ENCODE assay signal across 6 cellular contexts in genomic region chr14:94079891-94080605, GRCh38. TPM values are rescaled to one million over a fixed set of nuclear protein-coding genes. Genes with fewer than 3 reads are reported as not detected.
A peak's percentile ranks its signal among the peaks of the same experiment; 100 is the strongest.
DNase-seq lines count a peak whose midpoint lies in the region; ATAC-seq and TF ChIP-seq lines count a peak whose summit lies in the region.

No MANE protein-coding gene starts in this region.

- peak; percentile 18 for ATAC-seq in memory B cell (ENCODE audit: low read depth)
- ATAC-seq in HG03460 (IDR thresholded peaks at IDR 0.05; ENCODE audit: unreplicated experiment): no peak

- intact Hi-C loops in activated T-helper 1 cell treated with anti-CD3 and anti-CD28 coated beads, Interleukin-12 subunit alpha, Interleukin-12 subunit beta, Interleukin-2, Interleukin-4 antibody, amounts not matched to agents 30 ng/mL and 10 ng/mL and 1 ng/mL, durations not matched to agents 14 hours and 24 hours and 36 hours (cut with micrococcal nuclease): loop anchor here (2.0 to 10.0 kb wide), 5 partner anchors 101 to 1455 kb away; partner anchors contain the start of genes BTBD7 and GLRX5

- H3K27me3 Mint-ChIP-seq in activated T-helper 1 cell treated with anti-CD3 and anti-CD28 coated beads, Interleukin-12 subunit alpha, Interleukin-12 subunit beta, Interleukin-2, Interleukin-4 antibody, amounts not matched to agents 30 ng/mL and 10 ng/mL and 1 ng/mL, durations not matched to agents 14 hours and 24 hours and 36 hours (ENCODE audit: insufficient read depth): no peaks in the 10 kb centered on the region
- no peaks in the 10 kb centered on the region for H3K27me3 Mint-ChIP-seq in memory B cell

- peaks cover 63% of the 10 kb centered on the region for H3K4me1 Mint-ChIP-seq in activated T-helper 1 cell treated with anti-CD3 and anti-CD28 coated beads, Interleukin-12 subunit alpha, Interleukin-12 subunit beta, Interleukin-2, Interleukin-4 antibody, amounts not matched to agents 30 ng/mL and 10 ng/mL and 1 ng/mL, durations not matched to agents 14 hours and 24 hours and 36 hours (ENCODE audit: low read depth)
- H3K4me1 Mint-ChIP-seq in memory B cell: peaks cover 26% of the 10 kb centered on the region

- peaks cover 8% of the 10 kb centered on the region for H3K9me3 Mint-ChIP-seq in activated T-helper 1 cell treated with anti-CD3 and anti-CD28 coated beads, Interleukin-12 subunit alpha, Interleukin-12 subunit beta, Interleukin-2, Interleukin-4 antibody, amounts not matched to agents 30 ng/mL and 10 ng/mL and 1 ng/mL, durations not matched to agents 14 hours and 24 hours and 36 hours
- peaks cover 4% of the 10 kb centered on the region for H3K9me3 Mint-ChIP-seq in memory B cell

- DNase-seq in GM12864 (ENCODE audit: low read depth) (no peak), memory B cell (ENCODE audit: low spot score in 2 of 2) (peak in 1 of 2 donors; percentile 19), cortex of kidney (lab: John Stamatoyannopoulos, UW) (no peak), A172 (ENCODE audit: low spot score) (no peak)
- DNase-seq in activated T-helper 1 cell treated with anti-CD3 and anti-CD28 coated beads, Interleukin-12 subunit alpha, Interleukin-12 subunit beta, Interleukin-2, Interleukin-4 antibody, amounts not matched to agents 30 ng/mL and 10 ng/mL and 1 ng/mL, durations not matched to agents 14 hours and 24 hours and 36 hours (ENCODE audit: low spot score): no peak

- H3K4me3 ChIP-seq in GM12864 (ENCODE audit: low read depth, low read length): peak overlapping the region; percentile 95

- TF ChIP-seq CTCF in GM12864 (IDR thresholded peaks at IDR 0.05; ENCODE audit: low read depth, low read length, missing control alignments): no peak

- H3K27ac Mint-ChIP-seq in activated T-helper 1 cell treated with anti-CD3 and anti-CD28 coated beads, Interleukin-12 subunit alpha, Interleukin-12 subunit beta, Interleukin-2, Interleukin-4 antibody, amounts not matched to agents 30 ng/mL and 10 ng/mL and 1 ng/mL, durations not matched to agents 14 hours and 24 hours and 36 hours: peak overlapping the region; percentile 100
- peak overlapping the region; percentile 98 for H3K27ac Mint-ChIP-seq in memory B cell

- H3K4me3 Mint-ChIP-seq in activated T-helper 1 cell treated with anti-CD3 and anti-CD28 coated beads, Interleukin-12 subunit alpha, Interleukin-12 subunit beta, Interleukin-2, Interleukin-4 antibody, amounts not matched to agents 30 ng/mL and 10 ng/mL and 1 ng/mL, durations not matched to agents 14 hours and 24 hours and 36 hours: peak overlapping the region; percentile 100
- peak overlapping the region; percentile 99 for H3K4me3 Mint-ChIP-seq in memory B cell

- H3K36me3 Mint-ChIP-seq in activated T-helper 1 cell treated with anti-CD3 and anti-CD28 coated beads, Interleukin-12 subunit alpha, Interleukin-12 subunit beta, Interleukin-2, Interleukin-4 antibody, amounts not matched to agents 30 ng/mL and 10 ng/mL and 1 ng/mL, durations not matched to agents 14 hours and 24 hours and 36 hours (ENCODE audit: low read depth): peaks cover 40% of the 10 kb centered on the region
- H3K36me3 Mint-ChIP-seq in memory B cell: peaks cover 26% of the 10 kb centered on the region

RNA-seq across cellular contexts. Expression of gene DDX24, which starts 1.0 kb away (rescaled TPM):
- total RNA-seq in activated T-helper 1 cell treated with anti-CD3 and anti-CD28 coated beads, Interleukin-12 subunit alpha, Interleukin-12 subunit beta, Interleukin-2, Interleukin-4 antibody, amounts not matched to agents 30 ng/mL and 10 ng/mL and 1 ng/mL, durations not matched to agents 14 hours and 24 hours and 36 hours: 252 and 271 TPM in 2 replicates
- total RNA-seq in A172 (2014; rRNA removed; shearing (Covaris generic)): 142 and 162 TPM in 2 replicates

RNA-seq across cellular contexts. Expression of gene IFI27L1, which starts 1.1 kb away (rescaled TPM):
- total RNA-seq in activated T-helper 1 cell treated with anti-CD3 and anti-CD28 coated beads, Interleukin-12 subunit alpha, Interleukin-12 subunit beta, Interleukin-2, Interleukin-4 antibody, amounts not matched to agents 30 ng/mL and 10 ng/mL and 1 ng/mL, durations not matched to agents 14 hours and 24 hours and 36 hours: 22.0 and 22.7 TPM in 2 replicates
- 8.8 and 11.1 TPM in 2 replicates for total RNA-seq in A172 (2014; rRNA removed; shearing (Covaris generic))

RNA-seq across cellular contexts. Expression of gene IFI27, which starts 30.5 kb away (rescaled TPM):
- 37.0 and 42.2 TPM in 2 replicates for total RNA-seq in activated T-helper 1 cell treated with anti-CD3 and anti-CD28 coated beads, Interleukin-12 subunit alpha, Interleukin-12 subunit beta, Interleukin-2, Interleukin-4 antibody, amounts not matched to agents 30 ng/mL and 10 ng/mL and 1 ng/mL, durations not matched to agents 14 hours and 24 hours and 36 hours
- total RNA-seq in A172 (2014; rRNA removed; shearing (Covaris generic)): 5.9 and 10.1 TPM in 2 replicates

RNA-seq across cellular contexts. Expression of gene IFI27L2, which starts 49.4 kb away (rescaled TPM):
- total RNA-seq in activated T-helper 1 cell treated with anti-CD3 and anti-CD28 coated beads, Interleukin-12 subunit alpha, Interleukin-12 subunit beta, Interleukin-2, Interleukin-4 antibody, amounts not matched to agents 30 ng/mL and 10 ng/mL and 1 ng/mL, durations not matched to agents 14 hours and 24 hours and 36 hours: 33.5 and 36.1 TPM in 2 replicates
- total RNA-seq in A172 (2014; rRNA removed; shearing (Covaris generic)): 86.1 and 89.0 TPM in 2 replicates

RNA-seq across cellular contexts. Expression of gene OTUB2, which starts 53.9 kb away (rescaled TPM):
- total RNA-seq in activated T-helper 1 cell treated with anti-CD3 and anti-CD28 coated beads, Interleukin-12 subunit alpha, Interleukin-12 subunit beta, Interleukin-2, Interleukin-4 antibody, amounts not matched to agents 30 ng/mL and 10 ng/mL and 1 ng/mL, durations not matched to agents 14 hours and 24 hours and 36 hours: 1.5 TPM in 2 replicates
- 0.53 and 1.2 TPM in 2 replicates for total RNA-seq in A172 (2014; rRNA removed; shearing (Covaris generic))
